In genomic region chr1:29883360-29883759, GRCh38 we compare ENCODE assay signal across 24 cellular contexts.
"Had no signal": no experiment of that assay in that cellular context is flagged by ENCODE, and none has a peak within 500 bp of the region (broad histone marks: within the 10 kb centered on the region; RNA-seq: fewer than 3 reads in every experiment).

No MANE protein-coding gene starts in this region.

- H3K4me2 ChIP-seq: SK-N-SH had no signal

- H3K9ac ChIP-seq: SK-N-SH had no signal

- H3K27ac ChIP-seq: HL-60, RWPE1 had no signal

- H3K9me3 Mint-ChIP-seq: IgD-negative memory B cell; T-cell; T-helper 1 cell treated with Interleukin-12 subunit alpha and Interleukin-12 subunit beta and Interleukin-4 antibody, amounts not matched to agents 30 μg/mL and 1 μg/mL, for 36 hours had no signal

- H3K27ac Mint-ChIP-seq: IgD-negative memory B cell; T-cell; T-helper 1 cell treated with Interleukin-12 subunit alpha and Interleukin-12 subunit beta and Interleukin-4 antibody, amounts not matched to agents 30 μg/mL and 1 μg/mL, for 36 hours had no signal

- H3K4me1 Mint-ChIP-seq: IgD-negative memory B cell, T-cell had no signal

- FAIRE-seq: HTR-8/SVneo had no signal

- H3K9me3 ChIP-seq: SK-N-SH had no signal

- ATAC-seq: Panc1, PC-3, T-cell had no signal

- H3K4me3 Mint-ChIP-seq: T-cell; T-helper 1 cell treated with Interleukin-12 subunit alpha and Interleukin-12 subunit beta and Interleukin-4 antibody, amounts not matched to agents 30 μg/mL and 1 μg/mL, for 36 hours had no signal

- H3K36me3 Mint-ChIP-seq: T-cell had no signal

- DNase-seq: KBM-7, NCI-H1092, NCI-H1105 treated with DMSO at 0.1 percent for 48 hours, NCI-H1417 treated with DMSO at 0.1 percent for 48 hours, NCI-H146, NCI-H1694 treated with DMSO at 0.1 percent for 48 hours, NCI-H1930, NCI-H2081, NCI-H345, NCI-H446 treated with DMSO at 0.1 percent for 48 hours, NCI-H510A treated with DMSO at 0.1 percent for 48 hours, NCI-H526, NCI-H774, PC-3, SHP77, SK-N-SH, SW 1271, T-cell had no signal
